23 cellular contexts compared by ENCODE assay signal in the genomic region with DNA sequence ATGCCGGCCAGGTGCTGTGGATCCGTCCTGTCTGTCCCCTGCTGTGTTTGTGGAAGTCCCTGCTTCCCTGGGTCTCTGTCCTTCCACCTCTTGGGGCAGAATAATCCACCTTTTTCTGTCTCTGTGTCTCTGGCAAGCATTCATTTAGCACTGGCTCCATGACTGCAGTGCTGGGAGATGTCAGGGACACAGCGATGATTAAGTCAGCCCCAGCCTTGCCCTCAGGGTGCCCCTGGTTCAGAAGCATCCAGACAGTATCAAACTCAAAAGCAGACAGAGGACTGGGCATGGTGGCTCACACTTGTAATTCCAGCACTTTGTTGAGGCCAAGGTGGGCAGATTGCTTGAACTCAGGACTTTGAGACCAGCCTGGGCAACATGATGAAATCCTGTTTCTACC. TPM values are rescaled to one million over a fixed set of nuclear protein-coding genes. Genes with fewer than 3 reads are reported as not detected.
DNase-seq lines count a peak whose midpoint lies in the region; ATAC-seq, FAIRE-seq and TF ChIP-seq lines count a peak whose summit lies in the region.
"Had no signal": no experiment of that assay in that cellular context is flagged by ENCODE, and none has a peak within 500 bp of the region (broad histone marks: within the 10 kb centered on the region; RNA-seq: fewer than 3 reads in every experiment).

No MANE protein-coding gene starts in this region.

- H2BK12ac ChIP-seq in H9 (ENCODE audit: insufficient read length, low read depth, low read length), result no peak overlapping the region

- H3K27me3 ChIP-seq in astrocyte (ENCODE audit: insufficient read depth, low read length) (no peaks in the 10 kb centered on the region), foreskin keratinocyte (no peaks in the 10 kb centered on the region), H9 (ENCODE audit: insufficient read depth, low read length) (no peaks in the 10 kb centered on the region)
- H3K27me3 ChIP-seq: BLaER1 had no signal

- H3K4me3 ChIP-seq in A549 (no peak overlapping the region), astrocyte (ENCODE audit: insufficient read depth, low read depth, low read length) (no peak overlapping the region)
- H3K4me3 ChIP-seq: BLaER1, GM23248 had no signal

- intact Hi-C loops in activated CD8-positive, alpha-beta T cell treated with anti-CD3 and anti-CD28 coated beads for 36 hours (cut with micrococcal nuclease), result no loop called here

- no peak overlapping the region for H3K9ac ChIP-seq in astrocyte (ENCODE audit: low read length)
- H3K9ac ChIP-seq in H9 (ENCODE audit: extremely low read depth, insufficient read length, low read length), result no peak overlapping the region
- H3K9ac ChIP-seq: BLaER1, GM23248 had no signal

- no peak overlapping the region for H4K91ac ChIP-seq in H9 (ENCODE audit: insufficient read length, low read depth, low read length)

- POLR2A ChIA-PET in A549 (lab: Yijun Ruan, JAX), result no interaction called here
- POLR2A ChIA-PET in activated CD8-positive, alpha-beta T cell treated with anti-CD3 and anti-CD28 coated beads for 36 hours (lab: Charles Lee), result no interaction called here

- no peaks in the 10 kb centered on the region for H3K23me2 ChIP-seq in H9 (ENCODE audit: insufficient read length, low read depth, low read length, poor library complexity, severe bottlenecking)

- ATAC-seq in A549, result no peak
- ATAC-seq in foreskin keratinocyte, result peak; percentile 10
- no peak for ATAC-seq in activated CD8-positive, alpha-beta T cell treated with anti-CD3 and anti-CD28 coated beads for 36 hours
- ATAC-seq: CD8-positive, alpha-beta T cell; HCT116 had no signal

- no peaks in the 10 kb centered on the region for H3K79me1 ChIP-seq in H9 (ENCODE audit: insufficient read depth, low read depth, low read length, poor library complexity, severe bottlenecking)

- H3K27ac ChIP-seq in A549, result no peak overlapping the region
- H3K27ac ChIP-seq in astrocyte (ENCODE audit: low read depth, low read length), result no peak overlapping the region
- H3K27ac ChIP-seq in foreskin keratinocyte, result no peak overlapping the region
- no peak overlapping the region for H3K27ac ChIP-seq in H9 (ENCODE audit: insufficient read length, low read depth, low read length)
- H3K27ac ChIP-seq: BLaER1, C4-2B, GM23248 had no signal

- H3T11ph ChIP-seq in H9 (ENCODE audit: low read length), result no peak overlapping the region

- H2BK15ac ChIP-seq in H9 (ENCODE audit: low read depth, low read length), result no peak overlapping the region

- H3K18ac ChIP-seq in H9 (ENCODE audit: insufficient read length, low read depth, low read length), result no peak overlapping the region

- H3K4me2 ChIP-seq in A549 (no peak overlapping the region), astrocyte (ENCODE audit: low read length) (no peak overlapping the region), H9 (ENCODE audit: insufficient read depth, insufficient read length, low read length) (no peak overlapping the region)
- H3K4me2 ChIP-seq: BLaER1 had no signal

- TF ChIP-seq CTCF in A549 (IDR thresholded peaks at IDR 0.05) (no peak), astrocyte (IDR thresholded peaks at IDR 0.05; ENCODE audit: insufficient read depth, low read depth, low read length) (no peak), foreskin keratinocyte (conservative IDR thresholded peaks at IDR 0.05) (no peak), H9 (conservative IDR thresholded peaks at IDR 0.05) (no peak)
- TF ChIP-seq CTCF in activated CD8-positive, alpha-beta T cell treated with anti-CD3 and anti-CD28 coated beads for 36 hours (IDR thresholded peaks at IDR 0.05), result no peak

- H2BK120ac ChIP-seq in H9 (ENCODE audit: low read depth, low read length, poor library complexity, severe bottlenecking), result no peak overlapping the region

- DNase-seq in A549 (ENCODE audit: low read depth in 1 of 2, low spot score in 1 of 2) (no peak), M059J (ENCODE audit: low read depth) (peak; percentile 29), astrocyte (ENCODE audit: low read depth) (no peak), foreskin keratinocyte (peak in 1 of 2 donors; percentile 20), AG20443 (ENCODE audit: low spot score) (no peak), H9 (no peak)
- no peak for DNase-seq in activated CD8-positive, alpha-beta T cell treated with anti-CD3 and anti-CD28 coated beads for 36 hours
- DNase-seq: 8988T; Caco-2; CD4-positive, CD25-positive, alpha-beta regulatory T cell; CD8-positive, alpha-beta T cell; DMS153; DND-41; GM23248; H7 had no signal

- 40% methylated on average over 3 of the region's 3 CpGs for WGBS in A549 (ENCODE audit: missing lambda C conversion rate)
- no CpG with 5 or more reads among the region's 3 CpGs for WGBS in H9 (ENCODE audit: extremely low coverage, insufficient read length, low lambda C conversion rate)

- H3K36me3 ChIP-seq in astrocyte (ENCODE audit: insufficient read depth, low read length), result no peaks in the 10 kb centered on the region
- H3K36me3 ChIP-seq: BLaER1 had no signal

- no peak overlapping the region for H2AK5ac ChIP-seq in H9 (ENCODE audit: insufficient read length, low read length)

- no peak for TF ChIP-seq POLR2A in A549 (IDR thresholded peaks at IDR 0.05; ENCODE audit: low read length)

- H3K79me2 ChIP-seq in astrocyte (ENCODE audit: insufficient read depth, low read length) (no peaks in the 10 kb centered on the region), H9 (ENCODE audit: insufficient read depth, low read length) (no peaks in the 10 kb centered on the region)

- FAIRE-seq in A549 (lab: Jason Lieb, UNC) (peak; percentile 86), astrocyte (lab: Jason Lieb, UNC) (no peak)
- FAIRE-seq: G401.6, GM12892, GM19239, H1 had no signal

- H3K4ac ChIP-seq in H9 (ENCODE audit: low read depth, low read length), result no peak overlapping the region

- no peak overlapping the region for H2BK5ac ChIP-seq in H9 (ENCODE audit: insufficient read length, low read length)

- no peak overlapping the region for H2AFZ ChIP-seq in astrocyte (ENCODE audit: low read depth, low read length)
- H2AFZ ChIP-seq in H9 (ENCODE audit: low read length), result no peak overlapping the region
- H2AFZ ChIP-seq: GM23248 had no signal

- peaks cover 4% of the 10 kb centered on the region for H3K36me3 Mint-ChIP-seq in astrocyte (ENCODE audit: low read depth, unreplicated experiment)
- no peaks in the 10 kb centered on the region for H3K36me3 Mint-ChIP-seq in H9 (ENCODE audit: insufficient read depth in 1 of 3, low read depth in 3 of 3)
- H3K36me3 Mint-ChIP-seq in activated CD8-positive, alpha-beta T cell treated with anti-CD3 and anti-CD28 coated beads for 36 hours (ENCODE audit: low read depth), result no peaks in the 10 kb centered on the region
- H3K36me3 Mint-ChIP-seq: CD4-positive, CD25-positive, alpha-beta regulatory T cell; CD8-positive, alpha-beta T cell had no signal

- CTCF ChIA-PET in A549 (lab: Yijun Ruan, JAX), result interaction anchor here (0.9 to 3.4 kb wide), 6 partner anchors 8 to 32 kb away, joined by 3 to 11 read pairs (median 3); no protein-coding TSS in a partner anchor
- CTCF ChIA-PET in activated CD8-positive, alpha-beta T cell treated with anti-CD3 and anti-CD28 coated beads for 36 hours (lab: Charles Lee), result no interaction called here

- no peaks in the 10 kb centered on the region for H3K4me1 Mint-ChIP-seq in astrocyte (ENCODE audit: low read depth, unreplicated experiment)
- peaks cover 11 to 16% of the 10 kb centered on the region in 2 experiments for H3K4me1 Mint-ChIP-seq in H9
- H3K4me1 Mint-ChIP-seq in activated CD8-positive, alpha-beta T cell treated with anti-CD3 and anti-CD28 coated beads for 36 hours (ENCODE audit: low read depth), result no peaks in the 10 kb centered on the region
- H3K4me1 Mint-ChIP-seq: B cell; CD4-positive, CD25-positive, alpha-beta regulatory T cell had no signal

- H3K56ac ChIP-seq in H9 (ENCODE audit: insufficient read length, low read depth, low read length), result no peak overlapping the region

- H4K8ac ChIP-seq in H9 (replicated peaks; ENCODE audit: insufficient read length, low read depth, low read length), result no peak overlapping the region

- H4K5ac ChIP-seq in H9 (ENCODE audit: insufficient read length, low read depth, low read length), result no peak overlapping the region

- peaks cover 21% of the 10 kb centered on the region for H3K27me3 Mint-ChIP-seq in astrocyte (ENCODE audit: low read depth, unreplicated experiment)
- H3K27me3 Mint-ChIP-seq in H9 (ENCODE audit: low read depth), result peaks cover 10% of the 10 kb centered on the region; the same call in 1 of the 2 replicates
- H3K27me3 Mint-ChIP-seq in activated CD8-positive, alpha-beta T cell treated with anti-CD3 and anti-CD28 coated beads for 36 hours, result no peaks in the 10 kb centered on the region
- H3K27me3 Mint-ChIP-seq: B cell; CD4-positive, CD25-positive, alpha-beta regulatory T cell had no signal

- H4K20me1 ChIP-seq in astrocyte (ENCODE audit: insufficient read depth, low read length) (no peaks in the 10 kb centered on the region), H9 (ENCODE audit: control insufficient read depth, insufficient read depth, insufficient read length) (no peaks in the 10 kb centered on the region)
- H4K20me1 ChIP-seq: BLaER1 had no signal

- no peak overlapping the region for H2BK20ac ChIP-seq in H9 (ENCODE audit: low read depth, low read length, poor library complexity, severe bottlenecking)

- TF ChIP-seq EP300 in A549 (IDR thresholded peaks at IDR 0.05), result no peak

- no peak overlapping the region for H3K14ac ChIP-seq in H9 (ENCODE audit: insufficient read depth, low read length)

- H3K4me3 Mint-ChIP-seq in astrocyte (ENCODE audit: unreplicated experiment) (no peak overlapping the region), H9 (no peak overlapping the region)
- H3K4me3 Mint-ChIP-seq in activated CD8-positive, alpha-beta T cell treated with anti-CD3 and anti-CD28 coated beads for 36 hours, result no peak overlapping the region
- H3K4me3 Mint-ChIP-seq: B cell; CD4-positive, CD25-positive, alpha-beta regulatory T cell; CD8-positive, alpha-beta T cell had no signal

- H3K27ac Mint-ChIP-seq in astrocyte (ENCODE audit: unreplicated experiment) (peak overlapping the region; percentile 26), H9 (no peak overlapping the region)
- H3K27ac Mint-ChIP-seq in activated CD8-positive, alpha-beta T cell treated with anti-CD3 and anti-CD28 coated beads for 36 hours, result no peak overlapping the region
- H3K27ac Mint-ChIP-seq: B cell; CD4-positive, CD25-positive, alpha-beta regulatory T cell; CD8-positive, alpha-beta T cell had no signal

- TF ChIP-seq RAD21 in A549 (conservative IDR thresholded peaks at IDR 0.05 in 1 of 2, IDR thresholded peaks at IDR 0.05 in 1 of 2), result peak in 1 of 2 experiments; percentile 6; a peak in 1 of 5 replicates

- H3K4me1 ChIP-seq in A549 (no peaks in the 10 kb centered on the region), astrocyte (ENCODE audit: insufficient read depth, low read length) (no peaks in the 10 kb centered on the region), foreskin keratinocyte (no peaks in the 10 kb centered on the region), H9 (ENCODE audit: insufficient read depth, low read length) (no peaks in the 10 kb centered on the region)
- H3K4me1 ChIP-seq: BLaER1 had no signal

- H3K9me3 Mint-ChIP-seq in astrocyte (ENCODE audit: unreplicated experiment) (no peaks in the 10 kb centered on the region), H9 (no peaks in the 10 kb centered on the region)
- no peaks in the 10 kb centered on the region for H3K9me3 Mint-ChIP-seq in activated CD8-positive, alpha-beta T cell treated with anti-CD3 and anti-CD28 coated beads for 36 hours
- H3K9me3 Mint-ChIP-seq: CD8-positive, alpha-beta T cell had no signal

- H3K23ac ChIP-seq in H9 (ENCODE audit: insufficient read length, low read depth, low read length), result no peak overlapping the region

- H3K9me3 ChIP-seq in A549, result no peaks in the 10 kb centered on the region
- H3K9me3 ChIP-seq in astrocyte (ENCODE audit: insufficient read depth, low read depth, low read length), result no peaks in the 10 kb centered on the region
- H3K9me3 ChIP-seq in H9 (ENCODE audit: control insufficient read depth, low read depth, low read length), result no peaks in the 10 kb centered on the region
- H3K9me3 ChIP-seq: BLaER1, Caco-2 had no signal

RNA-seq across cellular contexts. Expression of gene HIPK4, which starts 1.5 kb away (rescaled TPM):
- polyA plus RNA-seq in A549 (2011; rRNA removed), result 0.18 and 0.19 TPM in 2 replicates
- polyA plus RNA-seq in A549 (2012; cell fraction: cytosol; rRNA removed), result 0.34 and 0.51 TPM in 2 replicates
- 1.1 TPM in 2 replicates for polyA plus RNA-seq in A549 (2012; cell fraction: nucleus; rRNA removed)
- polyA plus RNA-seq in A549 (2017; fragmentation: RNase III; extraction: RNeasy Plus Mini Kit Qiagen cat#74134 plus additional on column Dnase treatment), result 0.20 to 0.25 TPM (median 0.24 TPM) in 3 replicates
- 0.19 and 0.37 TPM in 2 replicates for polyA minus RNA-seq in A549 (2011; rRNA and poly(A)+ RNA removed)
- 0.02 TPM in 1 of 2 replicates, not detected in the other for total RNA-seq in M059J (2014; rRNA removed; shearing (Covaris generic))
- 0.12 TPM in 1 of 2 replicates, not detected in the other for total RNA-seq in astrocyte
- 0.07 and 0.10 TPM in 2 replicates for total RNA-seq in foreskin keratinocyte
- 0.09 and 0.11 TPM in 2 replicates for polyA plus RNA-seq in foreskin keratinocyte
- 0.15 TPM in 1 of 2 replicates, not detected in the other for total RNA-seq in H9 (2021)
- not detected for total RNA-seq in activated CD8-positive, alpha-beta T cell treated with anti-CD3 and anti-CD28 coated beads for 36 hours
- total RNA-seq: Caco-2; CD4-positive, CD25-positive, alpha-beta regulatory T cell had no signal
- polyA plus RNA-seq: CD4-positive, CD25-positive, alpha-beta regulatory T cell had no signal

RNA-seq across cellular contexts. Expression of gene PRX, which starts 24.7 kb away (rescaled TPM):
- 1.5 and 1.6 TPM in 2 replicates for polyA plus RNA-seq in A549 (2011; rRNA removed)
- 0.91 and 1.1 TPM in 2 replicates for polyA plus RNA-seq in A549 (2012; cell fraction: cytosol; rRNA removed)
- polyA plus RNA-seq in A549 (2012; cell fraction: nucleus; rRNA removed), result 1.7 and 1.8 TPM in 2 replicates
- polyA plus RNA-seq in A549 (2017; fragmentation: RNase III; extraction: RNeasy Plus Mini Kit Qiagen cat#74134 plus additional on column Dnase treatment), result 1.3 to 1.8 TPM (median 1.8 TPM) in 3 replicates
- 0.87 and 1.1 TPM in 2 replicates for polyA minus RNA-seq in A549 (2011; rRNA and poly(A)+ RNA removed)
- total RNA-seq in M059J (2014; rRNA removed; shearing (Covaris generic)), result 2.3 and 2.6 TPM in 2 replicates
- 1.5 and 2.6 TPM in 2 replicates for total RNA-seq in astrocyte
- 0.95 TPM in 2 replicates for total RNA-seq in foreskin keratinocyte
- 0.53 and 0.77 TPM in 2 replicates for polyA plus RNA-seq in foreskin keratinocyte
- 3.8 and 4.0 TPM in 2 replicates for total RNA-seq in H9 (2021)
- total RNA-seq in activated CD8-positive, alpha-beta T cell treated with anti-CD3 and anti-CD28 coated beads for 36 hours, result 1 to 10 TPM; 1.2 TPM

RNA-seq across cellular contexts. Expression of gene SERTAD1, which starts 37.3 kb away (rescaled TPM):
- polyA plus RNA-seq in A549 (2011; rRNA removed), result 10.0 and 10.7 TPM in 2 replicates
- 30.9 and 31.2 TPM in 2 replicates for polyA plus RNA-seq in A549 (2012; cell fraction: cytosol; rRNA removed)
- polyA plus RNA-seq in A549 (2012; cell fraction: nucleus; rRNA removed), result 21.4 and 24.8 TPM in 2 replicates
- polyA plus RNA-seq in A549 (2017; fragmentation: RNase III; extraction: RNeasy Plus Mini Kit Qiagen cat#74134 plus additional on column Dnase treatment), result 12.5 to 14.9 TPM (median 13.6 TPM) in 3 replicates
- polyA minus RNA-seq in A549 (2011; rRNA and poly(A)+ RNA removed), result 4.6 and 4.7 TPM in 2 replicates
- 20.0 and 22.0 TPM in 2 replicates for total RNA-seq in M059J (2014; rRNA removed; shearing (Covaris generic))
- total RNA-seq in astrocyte, result 21.6 and 22.9 TPM in 2 replicates
- 12.4 and 14.3 TPM in 2 replicates for total RNA-seq in foreskin keratinocyte
- polyA plus RNA-seq in foreskin keratinocyte, result 15.6 and 19.8 TPM in 2 replicates
- total RNA-seq in H9 (2021), result 7.9 and 9.3 TPM in 2 replicates
- 10 to 100 TPM; 15.5 to 17.2 TPM for total RNA-seq in activated CD8-positive, alpha-beta T cell treated with anti-CD3 and anti-CD28 coated beads for 36 hours

RNA-seq across cellular contexts. Expression of gene PLD3, which starts 40.0 kb away (rescaled TPM):
- polyA plus RNA-seq in A549 (2011; rRNA removed), result 290 and 350 TPM in 2 replicates
- polyA plus RNA-seq in A549 (2012; cell fraction: cytosol; rRNA removed), result 322 and 419 TPM in 2 replicates
- 632 and 811 TPM in 2 replicates for polyA plus RNA-seq in A549 (2012; cell fraction: nucleus; rRNA removed)
- polyA plus RNA-seq in A549 (2017; fragmentation: RNase III; extraction: RNeasy Plus Mini Kit Qiagen cat#74134 plus additional on column Dnase treatment), result 215 to 283 TPM (median 265 TPM) in 3 replicates
- 244 and 264 TPM in 2 replicates for polyA minus RNA-seq in A549 (2011; rRNA and poly(A)+ RNA removed)
- total RNA-seq in M059J (2014; rRNA removed; shearing (Covaris generic)), result 211 and 244 TPM in 2 replicates
- 728 and 882 TPM in 2 replicates for total RNA-seq in astrocyte
- total RNA-seq in foreskin keratinocyte, result 106 and 130 TPM in 2 replicates
- 105 and 128 TPM in 2 replicates for polyA plus RNA-seq in foreskin keratinocyte
- 191 and 194 TPM in 2 replicates for total RNA-seq in H9 (2021)
- total RNA-seq in activated CD8-positive, alpha-beta T cell treated with anti-CD3 and anti-CD28 coated beads for 36 hours, result 10 to 100 TPM; 54.4 to 56.7 TPM

RNA-seq across cellular contexts. Expression of gene C19orf47, which starts 40.3 kb away (rescaled TPM):
- 32.8 and 39.8 TPM in 2 replicates for polyA plus RNA-seq in A549 (2011; rRNA removed)
- 46.5 and 51.8 TPM in 2 replicates for polyA plus RNA-seq in A549 (2012; cell fraction: cytosol; rRNA removed)
- polyA plus RNA-seq in A549 (2012; cell fraction: nucleus; rRNA removed), result 39.7 and 43.7 TPM in 2 replicates
- 22.1 to 25.7 TPM (median 25.2 TPM) in 3 replicates for polyA plus RNA-seq in A549 (2017; fragmentation: RNase III; extraction: RNeasy Plus Mini Kit Qiagen cat#74134 plus additional on column Dnase treatment)
- polyA minus RNA-seq in A549 (2011; rRNA and poly(A)+ RNA removed), result 57.7 and 65.9 TPM in 2 replicates
- 7.2 and 14.6 TPM in 2 replicates for total RNA-seq in M059J (2014; rRNA removed; shearing (Covaris generic))
- total RNA-seq in astrocyte, result 18.2 and 20.6 TPM in 2 replicates
- total RNA-seq in foreskin keratinocyte, result 13.0 and 14.0 TPM in 2 replicates
- polyA plus RNA-seq in foreskin keratinocyte, result 20.7 and 22.1 TPM in 2 replicates
- total RNA-seq in H9 (2021), result 18.4 and 19.4 TPM in 2 replicates
- total RNA-seq in activated CD8-positive, alpha-beta T cell treated with anti-CD3 and anti-CD28 coated beads for 36 hours, result 10 to 100 TPM; 17.5 to 18.0 TPM
